Comparison of ENCODE assay signal across 13 cellular contexts in genomic region chr12:23895792-23896218, GRCh38. TPM values are rescaled to one million over a fixed set of nuclear protein-coding genes. Genes with fewer than 3 reads are reported as not detected.
DNase-seq lines count a peak whose midpoint lies in the region; ATAC-seq and TF ChIP-seq lines count a peak whose summit lies in the region.
"Had no signal": no experiment of that assay in that cellular context is flagged by ENCODE, and none has a peak within 500 bp of the region (broad histone marks: within the 10 kb centered on the region; RNA-seq: fewer than 3 reads in every experiment).

No MANE protein-coding gene starts in this region.

- H4K20me1 ChIP-seq in neural progenitor cell (ENCODE audit: low read depth) = no peaks in the 10 kb centered on the region

- H3K27me3 ChIP-seq in HUES64 (ENCODE audit: insufficient read depth, low read length) = no peaks in the 10 kb centered on the region
- no peaks in the 10 kb centered on the region for H3K27me3 ChIP-seq in neural progenitor cell
- H3K27me3 ChIP-seq: stomach had no signal

- H3K4me1 ChIP-seq in HUES64 (ENCODE audit: insufficient read depth, low read length) = peaks cover 30% of the 10 kb centered on the region
- H3K4me1 ChIP-seq in neural progenitor cell = peaks cover 40% of the 10 kb centered on the region
- H3K4me1 ChIP-seq: stomach had no signal

- H3K36me3 ChIP-seq in HUES64 (ENCODE audit: insufficient read depth, low read length) (peaks cover 5% of the 10 kb centered on the region; the same call in 1 of the 2 replicates), neural progenitor cell (peaks cover 35% of the 10 kb centered on the region)

- ATAC-seq in HG03025 (IDR thresholded peaks at IDR 0.05; ENCODE audit: low FRiP score, unreplicated experiment) = no peak

- H3K79me2 ChIP-seq in neural progenitor cell (ENCODE audit: low read depth) = peaks cover 80% of the 10 kb centered on the region

- H3K4me3 Mint-ChIP-seq in neural progenitor cell = peak overlapping the region; percentile 34
- H3K4me3 Mint-ChIP-seq: activated naive CD8-positive, alpha-beta T cell; CD4-positive, CD25-positive, alpha-beta regulatory T cell; nephron had no signal

- H3K4me2 ChIP-seq in neural progenitor cell = peak overlapping the region; percentile 59

- peak; percentile 79 for DNase-seq in NCI-H2196 (lab: John Stamatoyannopoulos, UW; ENCODE audit: unreplicated experiment)
- DNase-seq in ecto neural progenitor cell (ENCODE audit: low spot score) = peak; percentile 78
- peak; percentile 93 for DNase-seq in neural progenitor cell (ENCODE audit: low spot score)
- DNase-seq in COLO829 (ENCODE audit: low spot score) = no peak
- DNase-seq in COLO668 (lab: John Stamatoyannopoulos, UW; ENCODE audit: unreplicated experiment) = no peak
- DNase-seq in epidermal melanocyte (ENCODE audit: insufficient read length, low spot score) = no peak
- DNase-seq: CD4-positive, CD25-positive, alpha-beta regulatory T cell; stimulated activated CD4-positive, alpha-beta T cell treated with anti-CD3 and anti-CD28 coated beads, Interleukin-2, amount 100 ng/mL, for 48 hours; stomach had no signal

- peaks cover 44% of the 10 kb centered on the region for H3F3A ChIP-seq in neural progenitor cell (ENCODE audit: low read depth)

- H3K27ac ChIP-seq in HUES64 (ENCODE audit: low read depth, low read length) (peak overlapping the region; percentile 81), neural progenitor cell (peak overlapping the region; percentile 97)
- H3K27ac ChIP-seq: stomach had no signal

- H3K9me3 ChIP-seq in HUES64 (ENCODE audit: insufficient read depth, low read depth, low read length) (no peaks in the 10 kb centered on the region), neural progenitor cell (ENCODE audit: low read depth) (no peaks in the 10 kb centered on the region)

- H3K9ac ChIP-seq in HUES64 (ENCODE audit: low read depth, low read length) (peak overlapping the region; percentile 12), neural progenitor cell (no peak overlapping the region)

- peaks cover 2% of the 10 kb centered on the region for H3K9me3 Mint-ChIP-seq in neural progenitor cell
- H3K9me3 Mint-ChIP-seq: nephron had no signal

- WGBS in HUES64 = 53% methylated on average over 2 of the region's 5 CpGs

- TF ChIP-seq CTCF in neural progenitor cell (IDR thresholded peaks at IDR 0.05) = no peak

- H3K36me3 Mint-ChIP-seq in neural progenitor cell = peaks cover 19% of the 10 kb centered on the region
- H3K36me3 Mint-ChIP-seq: activated naive CD8-positive, alpha-beta T cell; CD4-positive, CD25-positive, alpha-beta regulatory T cell had no signal

- peak overlapping the region; percentile 98 for H3K27ac Mint-ChIP-seq in neural progenitor cell
- H3K27ac Mint-ChIP-seq: activated naive CD8-positive, alpha-beta T cell; CD4-positive, CD25-positive, alpha-beta regulatory T cell had no signal

- H3K4me3 ChIP-seq in HUES64 (ENCODE audit: low read length) (no peak overlapping the region), neural progenitor cell (peak overlapping the region; percentile 1)
- H3K4me3 ChIP-seq: stomach had no signal

- no peak overlapping the region for H2AFZ ChIP-seq in neural progenitor cell (replicated peaks)

- H3K4me1 Mint-ChIP-seq in neural progenitor cell = peaks cover 17% of the 10 kb centered on the region
- H3K4me1 Mint-ChIP-seq: CD4-positive, CD25-positive, alpha-beta regulatory T cell; nephron had no signal

- H3K27me3 Mint-ChIP-seq in neural progenitor cell (ENCODE audit: insufficient read depth, low read depth) = no peaks in the 10 kb centered on the region
- H3K27me3 Mint-ChIP-seq: activated naive CD8-positive, alpha-beta T cell; CD4-positive, CD25-positive, alpha-beta regulatory T cell had no signal

RNA-seq across cellular contexts. Expression of gene SOX5, which starts 53.7 kb away (rescaled TPM):
- 2.4 TPM for polyA plus RNA-seq in HUES64 (2013, experiment 1 of 2)
- polyA plus RNA-seq in HUES64 (2013, experiment 2 of 2) = 8.0 TPM
- 62.7 and 79.5 TPM in 2 replicates for total RNA-seq in neural progenitor cell (ENCODE audit: low replicate concordance)
- total RNA-seq: CD4-positive, CD25-positive, alpha-beta regulatory T cell had no signal
- polyA plus RNA-seq: CD4-positive, CD25-positive, alpha-beta regulatory T cell had no signal

Comparison
In these comparisons a context has a peak if more than half of its experiments do, and no peak if none do; other contexts are left out.
1. DNase-seq: peak in NCI-H2196 (single experiment), ecto neural progenitor cell (single experiment) and neural progenitor cell (single experiment); none in COLO829 (single experiment), COLO668 (single experiment) and epidermal melanocyte (single experiment).